ENCODE assay signal across 13 cellular contexts in genomic region chr5:75089662-75090061, GRCh38. TPM values are rescaled to one million over a fixed set of nuclear protein-coding genes. Genes with fewer than 3 reads are reported as not detected.
A peak's percentile ranks its signal among the peaks of the same experiment; 100 is the strongest.
DNase-seq lines count a peak whose midpoint lies in the region; ATAC-seq, FAIRE-seq and TF ChIP-seq lines count a peak whose summit lies in the region.
"Had no signal": no experiment of that assay in that cellular context is flagged by ENCODE, and none has a peak within 500 bp of the region (broad histone marks: within the 10 kb centered on the region; RNA-seq: fewer than 3 reads in every experiment).

No MANE protein-coding gene starts in this region.

- peak overlapping the region; percentile 4 for H3K27ac ChIP-seq in mammary epithelial cell (ENCODE audit: insufficient read depth, low read depth, low read length)
- H3K27ac ChIP-seq in keratinocyte (ENCODE audit: control insufficient read depth, insufficient read depth, low read length), result no peak overlapping the region

- H3K79me2 ChIP-seq in mammary epithelial cell (ENCODE audit: insufficient read depth, low read length), result no peaks in the 10 kb centered on the region
- H3K79me2 ChIP-seq in keratinocyte (ENCODE audit: control insufficient read depth, insufficient read depth, low read length), result no peaks in the 10 kb centered on the region

- H3K27me3 Mint-ChIP-seq in MCF 10A (ENCODE audit: insufficient read depth, unreplicated experiment), result no peaks in the 10 kb centered on the region
- H3K27me3 Mint-ChIP-seq in natural killer cell treated with Interleukin-12 subunit alpha and Interleukin-12 subunit beta and Interleukin-15 and Interleukin-18, amount 100 ng/mL, for 72 hours, result peaks cover 20 to 29% of the 10 kb centered on the region in 2 donors

- no peak overlapping the region for H3K4me3 Mint-ChIP-seq in MCF 10A (ENCODE audit: unreplicated experiment)
- no peak overlapping the region for H3K4me3 Mint-ChIP-seq in natural killer cell treated with Interleukin-12 subunit alpha and Interleukin-12 subunit beta and Interleukin-15 and Interleukin-18, amount 100 ng/mL, for 72 hours

- H3K4me1 ChIP-seq in mammary epithelial cell (ENCODE audit: insufficient read depth, low read length), result peaks cover 34% of the 10 kb centered on the region
- H3K4me1 ChIP-seq in keratinocyte (ENCODE audit: control insufficient read depth, extremely low read depth, insufficient read depth, low read length), result peaks cover 26% of the 10 kb centered on the region

- H4K20me1 ChIP-seq in mammary epithelial cell (ENCODE audit: insufficient read depth, low read length) (no peaks in the 10 kb centered on the region), keratinocyte (ENCODE audit: control insufficient read depth, extremely low read depth, insufficient read depth, low read length) (no peaks in the 10 kb centered on the region)

- peak; percentile 65 for FAIRE-seq in keratinocyte (lab: Jason Lieb, UNC)
- FAIRE-seq: H54 had no signal

- no TSS peak for BruUV-seq in mammary epithelial cell (replicated peaks; lab: Mats Ljungman, UMichigan)
- no TSS peak for BruUV-seq in MCF 10A (replicated peaks; lab: Mats Ljungman, UMichigan)

- POLR2A ChIA-PET in MCF 10A (lab: Yijun Ruan, JAX), result interaction anchor here (0.6 to 1.6 kb wide), 4 partner anchors 17 to 256 kb away, joined by 3 to 7 read pairs (median 4); partner anchors contain the start of gene HMGCR

- no peaks in the 10 kb centered on the region for H3K9me3 Mint-ChIP-seq in MCF 10A (ENCODE audit: unreplicated experiment)
- H3K9me3 Mint-ChIP-seq in natural killer cell treated with Interleukin-12 subunit alpha and Interleukin-12 subunit beta and Interleukin-15 and Interleukin-18, amount 100 ng/mL, for 72 hours, result no peaks in the 10 kb centered on the region

- TF ChIP-seq CTCF in mammary epithelial cell (conservative IDR thresholded peaks at IDR 0.05 in 1 of 2, IDR thresholded peaks at IDR 0.05 in 1 of 2; ENCODE audit: extremely low read depth in 1 of 2, insufficient read depth in 1 of 2, low read depth in 1 of 2, low read length in 2 of 2) (no peak), MCF 10A (IDR thresholded peaks at IDR 0.05; ENCODE audit: unreplicated experiment) (no peak), keratinocyte (optimal IDR thresholded peaks at IDR 0.05 in 1 of 3, IDR thresholded peaks at IDR 0.05 in 1 of 3, conservative IDR thresholded peaks at IDR 0.05 in 1 of 3; ENCODE audit: extremely low read depth in 1 of 3, insufficient read depth in 2 of 3, low read length in 3 of 3) (no peak)

- no peak overlapping the region for H3K4me2 ChIP-seq in mammary epithelial cell (ENCODE audit: insufficient read depth, low read depth, low read length)
- no peak overlapping the region for H3K4me2 ChIP-seq in keratinocyte (ENCODE audit: control insufficient read depth, extremely low read depth, insufficient read depth, low read depth, low read length)

- in situ Hi-C loops in mammary epithelial cell (cut with MboI; ENCODE audit: low sequenced_read_pairs in 2 of 2), result no loop called here

- DNase-seq in mammary epithelial cell (no peak), MCF 10A (ENCODE audit: unreplicated experiment) (no peak), keratinocyte (ENCODE audit: low read depth, low spot score) (no peak), GM19240 (ENCODE audit: insufficient read length, low spot score) (no peak), NCI-H1694 (lab: John Stamatoyannopoulos, UW) (no peak)
- no peak for DNase-seq in natural killer cell treated with Interleukin-12 subunit alpha and Interleukin-12 subunit beta and Interleukin-15 and Interleukin-18, amount 100 ng/mL, for 72 hours (ENCODE audit: low spot score)
- DNase-seq: DMS53, GF-D8, IMR-90 had no signal

- H3K36me3 ChIP-seq in mammary epithelial cell (ENCODE audit: insufficient read depth, low read length) (no peaks in the 10 kb centered on the region), keratinocyte (ENCODE audit: control insufficient read depth in 2 of 2, extremely low read depth in 1 of 2, insufficient read depth in 2 of 2, low read length in 2 of 2) (no peaks in the 10 kb centered on the region)

- H3K4me3 ChIP-seq in mammary epithelial cell (replicated peaks in 1 of 3; ENCODE audit: insufficient read depth in 1 of 3, low read depth in 2 of 3, low read length in 3 of 3) (no peak overlapping the region), keratinocyte (ENCODE audit: control insufficient read depth in 2 of 3, extremely low read depth in 1 of 3, insufficient read depth in 2 of 3, low read depth in 1 of 3, low read length in 3 of 3) (no peak overlapping the region)

- H2AFZ ChIP-seq in mammary epithelial cell (ENCODE audit: low read depth, low read length), result no peak overlapping the region
- H2AFZ ChIP-seq in keratinocyte (ENCODE audit: control insufficient read depth, low read length), result no peak overlapping the region

- H3K36me3 Mint-ChIP-seq in MCF 10A (ENCODE audit: insufficient read depth, unreplicated experiment), result no peaks in the 10 kb centered on the region
- no peaks in the 10 kb centered on the region for H3K36me3 Mint-ChIP-seq in natural killer cell treated with Interleukin-12 subunit alpha and Interleukin-12 subunit beta and Interleukin-15 and Interleukin-18, amount 100 ng/mL, for 72 hours

- ATAC-seq in HG02610 (IDR thresholded peaks at IDR 0.05; ENCODE audit: unreplicated experiment), result peak; percentile 39
- no peak for ATAC-seq in natural killer cell treated with Interleukin-12 subunit alpha and Interleukin-12 subunit beta and Interleukin-15 and Interleukin-18, amount 100 ng/mL, for 72 hours
- ATAC-seq: HCT116 had no signal

- H3K9me1 ChIP-seq in keratinocyte (ENCODE audit: control insufficient read depth, extremely low read depth, insufficient read depth, low read length), result no peaks in the 10 kb centered on the region

- no peak overlapping the region for H3K27ac Mint-ChIP-seq in MCF 10A (ENCODE audit: low read depth, unreplicated experiment)
- no peak overlapping the region for H3K27ac Mint-ChIP-seq in natural killer cell treated with Interleukin-12 subunit alpha and Interleukin-12 subunit beta and Interleukin-15 and Interleukin-18, amount 100 ng/mL, for 72 hours

- CTCF ChIA-PET in mammary epithelial cell (lab: Charles Lee; ENCODE audit: low non-redundant PET) (no interaction called here), MCF 10A (lab: Yijun Ruan, JAX) (interaction anchor here (1.1 kb wide), 1 partner anchor 40 kb away, joined by 3 read pairs; no protein-coding TSS in a partner anchor)

- dilution Hi-C loops in mammary epithelial cell (cut with HindIII; ENCODE audit: low sequenced_read_pairs), result no loop called here
- dilution Hi-C loops in keratinocyte (cut with MboI; ENCODE audit: extremely low pct_ligation_motif_present, low sequenced_read_pairs), result no loop called here

- intact Hi-C loops in mammary epithelial cell (cut with micrococcal nuclease) (no loop called here), MCF 10A (cut with micrococcal nuclease) (no loop called here)

- peaks cover 18% of the 10 kb centered on the region for H3K4me1 Mint-ChIP-seq in MCF 10A (ENCODE audit: insufficient read depth, unreplicated experiment)
- peaks cover 2 to 4% of the 10 kb centered on the region in 2 donors for H3K4me1 Mint-ChIP-seq in natural killer cell treated with Interleukin-12 subunit alpha and Interleukin-12 subunit beta and Interleukin-15 and Interleukin-18, amount 100 ng/mL, for 72 hours (ENCODE audit: low read depth in 2 of 2)

- H3K27me3 ChIP-seq in mammary epithelial cell (ENCODE audit: insufficient read depth, low read length) (no peaks in the 10 kb centered on the region), keratinocyte (ENCODE audit: control insufficient read depth, extremely low read depth, insufficient read depth, low read length) (no peaks in the 10 kb centered on the region)

- WGBS in mammary epithelial cell (ENCODE audit: low coverage, missing lambda C conversion rate), result 100% methylated on average over 1 of the region's 1 CpG

- H3K9me3 ChIP-seq in mammary epithelial cell (replicated peaks; ENCODE audit: insufficient read depth, low read length) (no peaks in the 10 kb centered on the region), keratinocyte (ENCODE audit: control insufficient read depth, low read depth, low read length) (no peaks in the 10 kb centered on the region)

- H3K9ac ChIP-seq in mammary epithelial cell (ENCODE audit: insufficient read depth, low read length) (no peak overlapping the region), keratinocyte (ENCODE audit: control insufficient read depth, extremely low read depth, insufficient read depth, low read length) (no peak overlapping the region)

RNA-seq across cellular contexts. Expression of gene GCNT4, which starts 37.3 kb away (rescaled TPM):
- total RNA-seq in mammary epithelial cell, result 1 to 10 TPM; 3.6 to 9.7 TPM
- 1.4 TPM for polyA plus RNA-seq in mammary epithelial cell
- 2.1 TPM for polyA minus RNA-seq in mammary epithelial cell
- total RNA-seq in MCF 10A (2022), result 1.4 and 1.8 TPM in 2 replicates
- polyA plus RNA-seq in keratinocyte, result 1.1 to 3.5 TPM (median 3.2 TPM) in 3 replicates
- 3.1 TPM for polyA plus RNA-seq in keratinocyte (2011; ENCODE audit: low read depth)
- polyA plus RNA-seq in keratinocyte (2011; cell fraction: cytosol; rRNA removed), result 1.1 and 2.4 TPM in 2 replicates
- 4.5 and 5.9 TPM in 2 replicates for polyA plus RNA-seq in keratinocyte (2011; cell fraction: nucleus; rRNA removed)
- 1.4 and 7.2 TPM in 2 replicates for polyA plus RNA-seq in keratinocyte (2012; ENCODE audit: low replicate concordance)
- 0.52 to 5.2 TPM (median 4.4 TPM) in 3 replicates for polyA minus RNA-seq in keratinocyte
- 1.3 TPM for polyA minus RNA-seq in keratinocyte (2011; cell fraction: cytosol; rRNA and poly(A)+ RNA removed)
- 4.5 and 9.2 TPM in 2 replicates for polyA minus RNA-seq in keratinocyte (2011; cell fraction: nucleus; rRNA and poly(A)+ RNA removed)
- total RNA-seq in natural killer cell treated with Interleukin-12 subunit alpha and Interleukin-12 subunit beta and Interleukin-15 and Interleukin-18, amount 100 ng/mL, for 72 hours, result under 1 TPM; 0.42 to 0.57 TPM
- total RNA-seq: HT-29 had no signal
